ENCODE assay signal across 1 cellular context in the genomic region with DNA sequence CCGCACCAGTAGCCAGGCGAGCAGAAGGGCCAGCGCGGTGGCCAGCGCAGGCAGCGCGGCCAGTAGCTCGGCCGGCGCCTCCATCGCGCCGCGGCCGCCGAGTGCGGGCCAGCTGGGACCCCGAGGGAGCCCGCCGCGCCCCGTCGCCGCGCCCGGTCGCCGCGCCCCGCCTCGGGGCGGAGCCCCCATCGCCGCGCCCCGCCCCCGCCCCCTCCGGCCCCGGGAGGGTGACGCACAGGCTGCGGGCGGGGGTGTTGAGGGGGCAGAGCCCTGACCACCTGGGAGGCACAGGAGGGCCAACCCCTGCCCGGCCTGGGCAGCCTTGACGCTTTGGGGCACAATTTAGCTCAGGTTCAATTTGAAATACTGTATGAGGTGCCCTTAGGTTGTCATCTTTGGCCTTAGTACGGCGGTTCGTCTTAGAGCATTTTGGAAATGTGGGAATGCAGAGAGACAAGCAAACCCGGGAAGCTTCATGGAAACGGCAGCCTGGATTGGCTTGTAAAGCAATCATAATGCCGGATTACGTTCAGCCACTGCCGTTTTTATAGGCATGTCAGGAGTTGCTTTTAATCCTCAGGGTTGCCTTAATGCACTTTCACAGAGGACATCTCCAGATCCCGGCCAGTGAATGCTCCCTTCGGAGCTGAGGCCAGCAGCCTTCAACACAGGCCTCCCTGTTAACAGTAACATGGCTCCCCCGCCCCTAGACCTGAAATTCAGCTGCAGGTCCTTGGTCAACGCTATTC.
A peak's percentile ranks its signal among the peaks of the same experiment; 100 is the strongest.
TF ChIP-seq lines count a peak whose summit lies in the region.

MXRA7 (minus strand) TSS at position 103 of the 749 bp plus-strand sequence; CDS start at position 84, 19 bp downstream.

TF ChIP-seq in GM23338, 12 proteins besides CTCF, POLR2A, EP300 and RAD21 (continued from another document):
- TF ChIP-seq, protein P1, sequence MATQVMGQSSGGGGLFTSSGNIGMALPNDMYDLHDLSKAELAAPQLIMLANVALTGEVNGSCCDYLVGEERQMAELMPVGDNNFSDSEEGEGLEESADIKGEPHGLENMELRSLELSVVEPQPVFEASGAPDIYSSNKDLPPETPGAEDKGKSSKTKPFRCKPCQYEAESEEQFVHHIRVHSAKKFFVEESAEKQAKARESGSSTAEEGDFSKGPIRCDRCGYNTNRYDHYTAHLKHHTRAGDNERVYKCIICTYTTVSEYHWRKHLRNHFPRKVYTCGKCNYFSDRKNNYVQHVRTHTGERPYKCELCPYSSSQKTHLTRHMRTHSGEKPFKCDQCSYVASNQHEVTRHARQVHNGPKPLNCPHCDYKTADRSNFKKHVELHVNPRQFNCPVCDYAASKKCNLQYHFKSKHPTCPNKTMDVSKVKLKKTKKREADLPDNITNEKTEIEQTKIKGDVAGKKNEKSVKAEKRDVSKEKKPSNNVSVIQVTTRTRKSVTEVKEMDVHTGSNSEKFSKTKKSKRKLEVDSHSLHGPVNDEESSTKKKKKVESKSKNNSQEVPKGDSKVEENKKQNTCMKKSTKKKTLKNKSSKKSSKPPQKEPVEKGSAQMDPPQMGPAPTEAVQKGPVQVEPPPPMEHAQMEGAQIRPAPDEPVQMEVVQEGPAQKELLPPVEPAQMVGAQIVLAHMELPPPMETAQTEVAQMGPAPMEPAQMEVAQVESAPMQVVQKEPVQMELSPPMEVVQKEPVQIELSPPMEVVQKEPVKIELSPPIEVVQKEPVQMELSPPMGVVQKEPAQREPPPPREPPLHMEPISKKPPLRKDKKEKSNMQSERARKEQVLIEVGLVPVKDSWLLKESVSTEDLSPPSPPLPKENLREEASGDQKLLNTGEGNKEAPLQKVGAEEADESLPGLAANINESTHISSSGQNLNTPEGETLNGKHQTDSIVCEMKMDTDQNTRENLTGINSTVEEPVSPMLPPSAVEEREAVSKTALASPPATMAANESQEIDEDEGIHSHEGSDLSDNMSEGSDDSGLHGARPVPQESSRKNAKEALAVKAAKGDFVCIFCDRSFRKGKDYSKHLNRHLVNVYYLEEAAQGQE (IDR thresholded peaks at IDR 0.05; ENCODE audit: unreplicated experiment): no peak
- TF ChIP-seq JUNB (IDR thresholded peaks at IDR 0.05; ENCODE audit: unreplicated experiment) (no peak), CREB1 (CRISPR knock-in tag; IDR thresholded peaks at IDR 0.05; ENCODE audit: low read depth) (peak; percentile 66), ZNF331 (CRISPR knock-in tag; IDR thresholded peaks at IDR 0.05; ENCODE audit: low read depth) (no peak), ZNF462 (CRISPR knock-in tag; IDR thresholded peaks at IDR 0.05) (no peak), NANOG (IDR thresholded peaks at IDR 0.05; ENCODE audit: borderline replicate concordance) (no peak), STAT1 (IDR thresholded peaks at IDR 0.05; ENCODE audit: unreplicated experiment) (no peak)
